18 cellular contexts compared by ENCODE assay signal in genomic region chr18:67771271-67771670, GRCh38.
DNase-seq lines count a peak whose midpoint lies in the region; ATAC-seq, FAIRE-seq and TF ChIP-seq lines count a peak whose summit lies in the region.
"Had no signal": no experiment of that assay in that cellular context is flagged by ENCODE, and none has a peak within 500 bp of the region (broad histone marks: within the 10 kb centered on the region; RNA-seq: fewer than 3 reads in every experiment).

No MANE protein-coding gene starts in this region.

- FAIRE-seq in GM12878 (lab: Jason Lieb, UNC), result no peak
- FAIRE-seq: endometrium, kidney had no signal

- no peak for TF ChIP-seq POLR2A in IMR-90 (IDR thresholded peaks at IDR 0.05; ENCODE audit: low read depth, low read length)
- no peak for TF ChIP-seq POLR2A in GM12878 (IDR thresholded peaks at IDR 0.05; ENCODE audit: low read depth, low read length)

- H3K9me3 ChIP-seq in BLaER1 (no peaks in the 10 kb centered on the region), IMR-90 (ENCODE audit: control insufficient read depth, insufficient read depth, low read length) (no peaks in the 10 kb centered on the region), GM12878 (replicated peaks; ENCODE audit: control insufficient read depth, insufficient read depth, low read length) (no peaks in the 10 kb centered on the region)
- H3K9me3 ChIP-seq: transverse colon had no signal

- 0 out of 2 replicates have a peak overlapping the region, but pooled peaks have one; percentile 44 for H3K14ac ChIP-seq in IMR-90 (replicated peaks; ENCODE audit: low read depth, low read length)

- SMC1A ChIA-PET in GM12878 (lab: Charles Lee; ENCODE audit: uncharacterized antibody, unreplicated experiment), result interaction anchor here (0.9 kb wide), 1 partner anchor 9 kb away, joined by 3 read pairs; no protein-coding TSS in a partner anchor

- intact Hi-C loops in IMR-90 (cut with micrococcal nuclease), result loop anchor here (10.0 kb wide), 1 partner anchor 154 kb away; no protein-coding TSS in a partner anchor
- intact Hi-C loops in GM12878 (cut with micrococcal nuclease; ENCODE audit: unreplicated experiment), result no loop called here
- intact Hi-C loops in left cardiac atrium (cut with DNase I), result no loop called here

- peak overlapping the region; percentile 27; the same call in 1 of the 2 replicates for H4K91ac ChIP-seq in IMR-90 (ENCODE audit: insufficient read depth, low read depth, low read length)

- H3K36me3 ChIP-seq in BLaER1 (no peaks in the 10 kb centered on the region), IMR-90 (ENCODE audit: control insufficient read depth, insufficient read depth, low read length) (no peaks in the 10 kb centered on the region), GM12878 (ENCODE audit: control insufficient read depth in 2 of 2, insufficient read depth in 2 of 2, low read length in 1 of 2) (no peaks in the 10 kb centered on the region)
- H3K36me3 ChIP-seq: transverse colon had no signal

- H2AK5ac ChIP-seq in IMR-90 (ENCODE audit: low read depth, low read length), result peak overlapping the region; percentile 74

- POLR2A ChIA-PET in IMR-90 (lab: Charles Lee; ENCODE audit: unreplicated experiment) (no interaction called here), GM12878 (lab: Charles Lee) (no interaction called here)

- H3K79me2 ChIP-seq in GM12878 (ENCODE audit: control insufficient read depth, insufficient read depth, low read length), result no peaks in the 10 kb centered on the region

- in situ Hi-C loops in IMR-90 (cut with MboI; ENCODE audit: low sequenced_read_pairs) (no loop called here), GM12878 (cut with MboI) (no loop called here)

- CTCF ChIA-PET in IMR-90 (lab: Yijun Ruan, JAX) (interaction anchor here (0.6 kb wide), 1 partner anchor 786 kb away, joined by 3 read pairs; no protein-coding TSS in a partner anchor), GM12878 (lab: Yijun Ruan, JAX) (interaction anchor here (0.6 kb wide), 1 partner anchor 721 kb away, joined by 3 read pairs; no protein-coding TSS in a partner anchor)

- DNase-seq in IMR-90, result peak; percentile 87
- no peak for DNase-seq in GM12878 (ENCODE audit: low read depth, low spot score)
- DNase-seq in foreskin keratinocyte, result peak; percentile 86 to 94
- no peak for DNase-seq in stimulated activated CD4-positive, alpha-beta T cell treated with anti-CD3 and anti-CD28 coated beads, Interleukin-4, amount 100 ng/mL, for 1 hour
- DNase-seq in left cardiac atrium, result no peak
- DNase-seq: activated CD8-positive, alpha-beta memory T cell treated with anti-CD3 and anti-CD28 coated beads, Interleukin-2, amount 50 U/mL, for 4 hours; activated naive CD4-positive, alpha-beta T cell treated with anti-CD3 and anti-CD28 coated beads, Interleukin-2, amount 50 U/mL, for 16 hours; DMS 273 treated with DMSO at 0.1 percent for 48 hours; GOT3; head of caudate nucleus; kidney; NCI-H2029 treated with DMSO at 0.1 percent for 48 hours; NCI-H526 treated with DMSO at 0.1 percent for 48 hours; transverse colon had no signal

- no peak overlapping the region for H3K23ac ChIP-seq in IMR-90 (ENCODE audit: low read depth, low read length)

- TF ChIP-seq RAD21 in IMR-90 (IDR thresholded peaks at IDR 0.05; ENCODE audit: low read length), result no peak
- TF ChIP-seq RAD21 in GM12878 (IDR thresholded peaks at IDR 0.05; ENCODE audit: insufficient read depth, low read depth, low read length), result no peak

- H2BK20ac ChIP-seq in IMR-90 (ENCODE audit: low read depth, low read length), result peak overlapping the region; percentile 94; the same call in 1 of the 2 replicates

- peak overlapping the region; percentile 94; the same call in 1 of the 2 replicates for H3K18ac ChIP-seq in IMR-90 (ENCODE audit: low read depth, low read length)

- RAD21 ChIA-PET in GM12878 (lab: Charles Lee; ENCODE audit: unreplicated experiment), result no interaction called here

- H3K4me3 ChIP-seq in BLaER1 (no peak overlapping the region), IMR-90 (ENCODE audit: insufficient read depth, low read depth, low read length) (no peak overlapping the region), GM12878 (no peak overlapping the region)
- H3K4me3 ChIP-seq: transverse colon had no signal

- peak overlapping the region; percentile 91 for H2BK5ac ChIP-seq in IMR-90 (ENCODE audit: low read depth, low read length, poor library complexity, severe bottlenecking)

- peak overlapping the region; percentile 86 for H2BK120ac ChIP-seq in IMR-90 (ENCODE audit: low read depth, low read length)

- H3K27ac ChIP-seq in BLaER1 (no peak overlapping the region), IMR-90 (ENCODE audit: insufficient read depth, low read length) (peak overlapping the region; percentile 88), GM12878 (ENCODE audit: control insufficient read depth, insufficient read depth) (no peak overlapping the region), foreskin keratinocyte (peak overlapping the region; percentile 35)
- H3K27ac ChIP-seq: transverse colon had no signal

- H3K56ac ChIP-seq in IMR-90 (ENCODE audit: extremely low read depth, insufficient read depth, low read length), result no peak overlapping the region

- H3K9ac ChIP-seq in BLaER1 (no peak overlapping the region), IMR-90 (ENCODE audit: low read depth, low read length) (no peak overlapping the region), GM12878 (ENCODE audit: control insufficient read depth, insufficient read depth, low read length) (no peak overlapping the region)

- ATAC-seq in IMR-90 (ENCODE audit: low read depth), result peak; percentile 89
- peak; percentile 21; the same call in 2 of the 3 replicates for ATAC-seq in GM12878
- ATAC-seq in foreskin keratinocyte, result peak; percentile 91
- ATAC-seq in left cardiac atrium, result no peak
- ATAC-seq in HG03378 (IDR thresholded peaks at IDR 0.05; ENCODE audit: unreplicated experiment), result no peak
- ATAC-seq in HG03460 (IDR thresholded peaks at IDR 0.05; ENCODE audit: unreplicated experiment), result no peak

- H4K5ac ChIP-seq in IMR-90 (ENCODE audit: low read depth, low read length), result peak overlapping the region; percentile 30; the same call in 1 of the 2 replicates

- H3K4me2 ChIP-seq in BLaER1, result peak overlapping the region; percentile 53
- no peak overlapping the region for H3K4me2 ChIP-seq in IMR-90 (ENCODE audit: low read depth, low read length)
- H3K4me2 ChIP-seq in GM12878 (ENCODE audit: control insufficient read depth, insufficient read depth), result no peak overlapping the region

- no peaks in the 10 kb centered on the region for H3K79me1 ChIP-seq in IMR-90 (ENCODE audit: low read depth in 1 of 2, low read length in 2 of 2)

- H2AFZ ChIP-seq in IMR-90 (replicated peaks; ENCODE audit: low read length, poor library complexity) (peak overlapping the region; percentile 60), GM12878 (ENCODE audit: control insufficient read depth, low read depth, low read length) (no peak overlapping the region)

- H3K4ac ChIP-seq in IMR-90 (ENCODE audit: low read depth, low read length), result peak overlapping the region; percentile 74

- H3K27me3 ChIP-seq in BLaER1, result no peaks in the 10 kb centered on the region
- H3K27me3 ChIP-seq in IMR-90 (ENCODE audit: control insufficient read depth, insufficient read depth, low read length), result no peaks in the 10 kb centered on the region
- H3K27me3 ChIP-seq in GM12878 (replicated peaks in 1 of 2; ENCODE audit: control insufficient read depth in 2 of 2, insufficient read depth in 2 of 2, low read length in 1 of 2), result no peaks in the 10 kb centered on the region
- no peaks in the 10 kb centered on the region for H3K27me3 ChIP-seq in foreskin keratinocyte
- H3K27me3 ChIP-seq: transverse colon had no signal

- no peaks in the 10 kb centered on the region for H3K9me1 ChIP-seq in IMR-90 (ENCODE audit: insufficient read depth, low read length)

- TF ChIP-seq CTCF in IMR-90 (conservative IDR thresholded peaks at IDR 0.05; ENCODE audit: low read depth, low read length), result no peak
- no peak for TF ChIP-seq CTCF in GM12878 (IDR thresholded peaks at IDR 0.05 in 2 of 3, conservative IDR thresholded peaks at IDR 0.05 in 1 of 3; ENCODE audit: control insufficient read depth in 2 of 3, extremely low read depth in 1 of 3, insufficient read depth in 1 of 3, low read depth in 3 of 3, low read length in 3 of 3)
- no peak for TF ChIP-seq CTCF in foreskin keratinocyte (conservative IDR thresholded peaks at IDR 0.05)

- BruUV-seq in IMR-90 (replicated peaks; lab: Mats Ljungman, UMichigan), result no TSS peak
- no TSS peak for BruUV-seq in GM12878 (replicated peaks; lab: Mats Ljungman, UMichigan)

- dilution Hi-C loops in IMR-90 (cut with HindIII; ENCODE audit: low sequenced_read_pairs, unreplicated experiment), result no loop called here

- H4K8ac ChIP-seq in IMR-90 (ENCODE audit: low read depth in 2 of 2, low read length in 2 of 2), result peak overlapping the region; percentile 46 to 78; a peak in 3 of 4 replicates

- H3K4me1 ChIP-seq in BLaER1 (peaks cover 20% of the 10 kb centered on the region), IMR-90 (ENCODE audit: control insufficient read depth, insufficient read depth, low read length) (peaks cover 7% of the 10 kb centered on the region), GM12878 (ENCODE audit: control insufficient read depth, insufficient read depth, low read length) (no peaks in the 10 kb centered on the region), foreskin keratinocyte (peaks cover 15% of the 10 kb centered on the region)
- H3K4me1 ChIP-seq: transverse colon had no signal

- no peaks in the 10 kb centered on the region for H4K20me1 ChIP-seq in BLaER1
- no peaks in the 10 kb centered on the region for H4K20me1 ChIP-seq in IMR-90 (ENCODE audit: insufficient read depth, low read length)
- no peaks in the 10 kb centered on the region for H4K20me1 ChIP-seq in GM12878 (ENCODE audit: control insufficient read depth, insufficient read depth)

- 73 to 100% methylated on average over 1 to 2 of the region's 2 CpGs for WGBS in IMR-90 (ENCODE audit: extremely low coverage in 2 of 2, insufficient read length in 1 of 2), 2 experiments
- WGBS in GM12878 (ENCODE audit: insufficient coverage, insufficient replicate concordance, low lambda C conversion rate, missing lambda C conversion rate), result 37% methylated on average over 2 of the region's 2 CpGs

- H2BK15ac ChIP-seq in IMR-90 (ENCODE audit: low read depth, low read length), result peak overlapping the region; percentile 95; the same call in 2 of the 3 replicates

- H2AK9ac ChIP-seq in IMR-90 (replicated peaks; ENCODE audit: low read depth, low read length, poor library complexity), result peak overlapping the region; percentile 43

- no peak for TF ChIP-seq EP300 in GM12878 (IDR thresholded peaks at IDR 0.05; ENCODE audit: borderline replicate concordance in 1 of 2, control insufficient read depth in 1 of 2, low read depth in 2 of 2, low read length in 2 of 2)

TF ChIP-seq in IMR-90, 13 proteins besides CTCF, POLR2A, EP300 and RAD21 (continues in another document):
- no peak for TF ChIP-seq MXI1 (IDR thresholded peaks at IDR 0.05; ENCODE audit: borderline replicate concordance, low read depth, low read length)
- TF ChIP-seq RFX5 (IDR thresholded peaks at IDR 0.05; ENCODE audit: low read depth, low read length), result no peak
- TF ChIP-seq MAFK (IDR thresholded peaks at IDR 0.05; ENCODE audit: low read depth, low read length), result peak; percentile 100

TF ChIP-seq in GM12878, 131 proteins besides CTCF, POLR2A, EP300 and RAD21 (continues in another document):
- TF ChIP-seq ESRRA (IDR thresholded peaks at IDR 0.05; ENCODE audit: low read length) (no peak), ZNF384 (IDR thresholded peaks at IDR 0.05; ENCODE audit: borderline replicate concordance, low read depth, low read length) (no peak), MEF2B (IDR thresholded peaks at IDR 0.05; ENCODE audit: partially characterized antibody, poor library complexity, severe bottlenecking) (no peak)

Comparison
In these comparisons a context has a peak if more than half of its experiments do, and no peak if none do; other contexts are left out.
1. H3K27ac ChIP-seq: peak in IMR-90 (single experiment) and foreskin keratinocyte (single experiment); none in BLaER1 (single experiment) and GM12878 (single experiment).
2. ATAC-seq: peak in IMR-90 (single experiment), GM12878 (single experiment) and foreskin keratinocyte (single experiment); none in left cardiac atrium (0 of 2), HG03378 (single experiment) and HG03460 (single experiment).
3. DNase-seq: peak in IMR-90 (single experiment) and foreskin keratinocyte (2 of 2); none in GM12878 (single experiment), stimulated activated CD4-positive, alpha-beta T cell treated with anti-CD3 and anti-CD28 coated beads, Interleukin-4, amount 100 ng/mL, for 1 hour (single experiment) and left cardiac atrium (single experiment).